ENCODE assay signal across 1 cellular context in the genomic region with DNA sequence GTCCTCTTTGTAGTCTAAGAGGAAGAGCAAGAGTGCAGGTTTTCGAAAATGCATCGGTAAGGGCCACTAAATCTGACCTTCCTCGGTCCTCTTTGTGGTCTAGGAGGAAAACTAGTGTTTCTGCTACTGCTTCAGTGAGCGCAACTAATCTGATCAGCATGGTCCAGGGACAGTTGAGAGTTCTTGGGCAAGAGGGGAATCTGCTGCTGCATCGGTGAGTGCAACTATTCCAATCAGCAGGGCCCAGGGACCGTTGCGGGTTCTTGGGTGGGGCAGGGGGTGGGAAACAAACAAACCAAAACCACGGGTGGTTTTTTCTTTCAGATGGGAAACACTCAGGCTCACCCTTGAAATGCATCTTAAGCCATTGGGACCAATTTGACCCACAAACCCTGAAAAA.
TF ChIP-seq lines count a peak whose summit lies in the region.

No MANE protein-coding gene starts in this region.

TF ChIP-seq in WTC11, 78 proteins besides CTCF, POLR2A, EP300 and RAD21 (continued from another document):
- TF ChIP-seq MLX (CRISPR knock-in tag; IDR thresholded peaks at IDR 0.05) (no peak), SMAD3 (CRISPR knock-in tag; IDR thresholded peaks at IDR 0.05; ENCODE audit: borderline replicate concordance) (no peak), ZMAT4 (CRISPR knock-in tag; IDR thresholded peaks at IDR 0.05) (no peak), GABPB1 (CRISPR knock-in tag; IDR thresholded peaks at IDR 0.05) (no peak), SOX15 (CRISPR knock-in tag; IDR thresholded peaks at IDR 0.05) (no peak), ZNF317 (CRISPR knock-in tag; IDR thresholded peaks at IDR 0.05; ENCODE audit: borderline replicate concordance, low read depth) (no peak), ETV6 (CRISPR knock-in tag; IDR thresholded peaks at IDR 0.05) (no peak), RELA (CRISPR knock-in tag; IDR thresholded peaks at IDR 0.05; ENCODE audit: borderline replicate concordance) (no peak), TEAD1 (CRISPR knock-in tag; IDR thresholded peaks at IDR 0.05) (no peak), JAZF1 (CRISPR knock-in tag; IDR thresholded peaks at IDR 0.05) (no peak), PRRX2 (CRISPR knock-in tag; IDR thresholded peaks at IDR 0.05) (no peak), NFE2L1 (CRISPR knock-in tag; IDR thresholded peaks at IDR 0.05) (no peak), ZNF281 (CRISPR knock-in tag; IDR thresholded peaks at IDR 0.05) (no peak), ZNF396 (CRISPR knock-in tag; IDR thresholded peaks at IDR 0.05; ENCODE audit: borderline replicate concordance) (no peak)
- TF ChIP-seq, protein P1, sequence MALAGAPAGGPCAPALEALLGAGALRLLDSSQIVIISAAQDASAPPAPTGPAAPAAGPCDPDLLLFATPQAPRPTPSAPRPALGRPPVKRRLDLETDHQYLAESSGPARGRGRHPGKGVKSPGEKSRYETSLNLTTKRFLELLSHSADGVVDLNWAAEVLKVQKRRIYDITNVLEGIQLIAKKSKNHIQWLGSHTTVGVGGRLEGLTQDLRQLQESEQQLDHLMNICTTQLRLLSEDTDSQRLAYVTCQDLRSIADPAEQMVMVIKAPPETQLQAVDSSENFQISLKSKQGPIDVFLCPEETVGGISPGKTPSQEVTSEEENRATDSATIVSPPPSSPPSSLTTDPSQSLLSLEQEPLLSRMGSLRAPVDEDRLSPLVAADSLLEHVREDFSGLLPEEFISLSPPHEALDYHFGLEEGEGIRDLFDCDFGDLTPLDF (CRISPR knock-in tag; IDR thresholded peaks at IDR 0.05), result no peak
- TF ChIP-seq, protein P2, sequence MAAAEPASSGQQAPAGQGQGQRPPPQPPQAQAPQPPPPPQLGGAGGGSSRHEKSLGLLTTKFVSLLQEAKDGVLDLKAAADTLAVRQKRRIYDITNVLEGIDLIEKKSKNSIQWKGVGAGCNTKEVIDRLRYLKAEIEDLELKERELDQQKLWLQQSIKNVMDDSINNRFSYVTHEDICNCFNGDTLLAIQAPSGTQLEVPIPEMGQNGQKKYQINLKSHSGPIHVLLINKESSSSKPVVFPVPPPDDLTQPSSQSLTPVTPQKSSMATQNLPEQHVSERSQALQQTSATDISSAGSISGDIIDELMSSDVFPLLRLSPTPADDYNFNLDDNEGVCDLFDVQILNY (CRISPR knock-in tag; IDR thresholded peaks at IDR 0.05), result no peak
- TF ChIP-seq, protein P3, sequence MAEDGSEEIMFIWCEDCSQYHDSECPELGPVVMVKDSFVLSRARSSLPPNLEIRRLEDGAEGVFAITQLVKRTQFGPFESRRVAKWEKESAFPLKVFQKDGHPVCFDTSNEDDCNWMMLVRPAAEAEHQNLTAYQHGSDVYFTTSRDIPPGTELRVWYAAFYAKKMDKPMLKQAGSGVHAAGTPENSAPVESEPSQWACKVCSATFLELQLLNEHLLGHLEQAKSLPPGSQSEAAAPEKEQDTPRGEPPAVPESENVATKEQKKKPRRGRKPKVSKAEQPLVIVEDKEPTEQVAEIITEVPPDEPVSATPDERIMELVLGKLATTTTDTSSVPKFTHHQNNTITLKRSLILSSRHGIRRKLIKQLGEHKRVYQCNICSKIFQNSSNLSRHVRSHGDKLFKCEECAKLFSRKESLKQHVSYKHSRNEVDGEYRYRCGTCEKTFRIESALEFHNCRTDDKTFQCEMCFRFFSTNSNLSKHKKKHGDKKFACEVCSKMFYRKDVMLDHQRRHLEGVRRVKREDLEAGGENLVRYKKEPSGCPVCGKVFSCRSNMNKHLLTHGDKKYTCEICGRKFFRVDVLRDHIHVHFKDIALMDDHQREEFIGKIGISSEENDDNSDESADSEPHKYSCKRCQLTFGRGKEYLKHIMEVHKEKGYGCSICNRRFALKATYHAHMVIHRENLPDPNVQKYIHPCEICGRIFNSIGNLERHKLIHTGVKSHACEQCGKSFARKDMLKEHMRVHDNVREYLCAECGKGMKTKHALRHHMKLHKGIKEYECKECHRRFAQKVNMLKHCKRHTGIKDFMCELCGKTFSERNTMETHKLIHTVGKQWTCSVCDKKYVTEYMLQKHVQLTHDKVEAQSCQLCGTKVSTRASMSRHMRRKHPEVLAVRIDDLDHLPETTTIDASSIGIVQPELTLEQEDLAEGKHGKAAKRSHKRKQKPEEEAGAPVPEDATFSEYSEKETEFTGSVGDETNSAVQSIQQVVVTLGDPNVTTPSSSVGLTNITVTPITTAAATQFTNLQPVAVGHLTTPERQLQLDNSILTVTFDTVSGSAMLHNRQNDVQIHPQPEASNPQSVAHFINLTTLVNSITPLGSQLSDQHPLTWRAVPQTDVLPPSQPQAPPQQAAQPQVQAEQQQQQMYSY (CRISPR knock-in tag; IDR thresholded peaks at IDR 0.05), result no peak
